ENCODE assay signal across 8 cellular contexts in the genomic region with DNA sequence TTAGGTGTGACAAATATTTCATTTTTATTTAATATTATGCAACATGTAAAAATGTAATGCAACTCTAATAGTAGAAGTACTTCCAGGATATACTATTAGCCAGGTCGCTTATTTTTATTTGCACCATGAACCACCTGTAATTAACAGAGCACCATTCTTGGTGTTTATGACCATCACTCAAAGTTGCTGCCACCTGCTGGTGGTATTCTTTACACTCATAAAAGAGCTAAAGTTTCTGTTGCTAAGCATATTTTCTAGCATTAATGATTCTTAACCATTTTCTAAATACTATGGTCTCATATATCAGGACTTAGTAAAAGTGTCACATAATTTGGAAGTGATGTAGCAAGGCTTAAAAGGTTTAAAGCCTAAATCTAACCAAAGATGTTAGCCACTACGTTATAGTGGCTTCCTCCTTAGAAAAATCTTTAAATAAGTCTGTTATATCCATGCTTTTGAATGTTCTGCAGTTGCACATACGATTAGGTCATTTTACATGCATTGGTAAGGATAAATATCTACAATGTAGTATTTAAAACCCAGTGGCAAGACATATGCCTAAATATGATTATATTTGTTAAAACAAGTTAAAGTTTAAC.
DNase-seq lines count a peak whose midpoint lies in the region; ATAC-seq and TF ChIP-seq lines count a peak whose summit lies in the region.

No MANE protein-coding gene starts in this region.

- H3K79me2 ChIP-seq in OCI-LY1 (ENCODE audit: insufficient read depth, low read length) (no peaks in the 10 kb centered on the region), osteoblast (ENCODE audit: insufficient read depth, low read length) (no peaks in the 10 kb centered on the region)

- TF ChIP-seq CTCF in OCI-LY1 (IDR thresholded peaks at IDR 0.05; ENCODE audit: low read length) (peak; percentile 60), epithelial cell of esophagus (IDR thresholded peaks at IDR 0.05; ENCODE audit: insufficient read depth, low read depth, low read length, missing control alignments) (peak; percentile 66), osteoblast (IDR thresholded peaks at IDR 0.05; ENCODE audit: extremely low read depth, low read depth, low read length) (peak; percentile 63)

- H3K4me1 ChIP-seq in OCI-LY1 (ENCODE audit: insufficient read depth, low read length, severe bottlenecking): no peaks in the 10 kb centered on the region
- H3K4me1 ChIP-seq in osteoblast (ENCODE audit: insufficient read depth, low read length): no peaks in the 10 kb centered on the region

- no peaks in the 10 kb centered on the region for H3K9me2 ChIP-seq in OCI-LY1 (ENCODE audit: low read depth, low read length)

- no peak overlapping the region for H2AFZ ChIP-seq in OCI-LY1 (ENCODE audit: low read length)
- H2AFZ ChIP-seq in osteoblast (ENCODE audit: low read length): no peak overlapping the region

- no peaks in the 10 kb centered on the region for H3K27me3 ChIP-seq in OCI-LY1 (ENCODE audit: insufficient read depth, low read length)
- no peaks in the 10 kb centered on the region for H3K27me3 ChIP-seq in osteoblast (ENCODE audit: insufficient read depth, low read length)

- no peak overlapping the region for H3K4me3 ChIP-seq in OCI-LY1 (ENCODE audit: low read depth, low read length, poor library complexity, severe bottlenecking)
- no peak overlapping the region for H3K4me3 ChIP-seq in epithelial cell of esophagus (ENCODE audit: low read length)
- no peak overlapping the region for H3K4me3 ChIP-seq in osteoblast (ENCODE audit: insufficient read depth, low read length)

- H3K27ac ChIP-seq in OCI-LY1 (ENCODE audit: low read depth, low read length, poor library complexity, severe bottlenecking) (no peak overlapping the region), osteoblast (ENCODE audit: low read depth, low read length) (no peak overlapping the region)

- H3F3A ChIP-seq in OCI-LY1 (ENCODE audit: insufficient read depth, low read length): no peaks in the 10 kb centered on the region

- DNase-seq in A172 (ENCODE audit: low spot score) (peak; percentile 21), ELR (ENCODE audit: low read depth) (peak; percentile 53), epithelial cell of esophagus (ENCODE audit: low read depth) (peak; percentile 62), osteoblast (ENCODE audit: insufficient read length, low spot score, missing footprints) (peak; percentile 9), DMS79 treated with DMSO at 0.1 percent for 48 hours (lab: John Stamatoyannopoulos, UW) (no peak), cerebellum (ENCODE audit: low spot score) (no peak)

- H3K36me3 ChIP-seq in OCI-LY1 (ENCODE audit: insufficient read depth, low read length) (no peaks in the 10 kb centered on the region), osteoblast (ENCODE audit: insufficient read depth, low read length) (no peaks in the 10 kb centered on the region)

- H3K9me3 ChIP-seq in OCI-LY1 (ENCODE audit: low read length) (no peaks in the 10 kb centered on the region), osteoblast (ENCODE audit: low read depth, low read length) (no peaks in the 10 kb centered on the region)

- H3K9ac ChIP-seq in OCI-LY1 (ENCODE audit: low read length): no peak overlapping the region

- H3K4me2 ChIP-seq in OCI-LY1 (ENCODE audit: low read length): no peak overlapping the region
- H3K4me2 ChIP-seq in osteoblast (ENCODE audit: insufficient read depth, low read length): no peak overlapping the region

- peak; percentile 85 for ATAC-seq in HG03354 (IDR thresholded peaks at IDR 0.05; ENCODE audit: poor library complexity, severe bottlenecking, unreplicated experiment)

- H4K20me1 ChIP-seq in OCI-LY1 (ENCODE audit: insufficient read depth, low read length) (no peaks in the 10 kb centered on the region), osteoblast (ENCODE audit: insufficient read depth, low read length) (no peaks in the 10 kb centered on the region)

Comparison
In these comparisons a context has a peak if more than half of its experiments do, and no peak if none do; other contexts are left out.
1. DNase-seq: peak in A172 (single experiment), ELR (single experiment), epithelial cell of esophagus (single experiment) and osteoblast (single experiment); none in DMS79 treated with DMSO at 0.1 percent for 48 hours (single experiment) and cerebellum (single experiment).
2. Peak in every context shown above with its lines, with median percentiles within 50 percentile points of each other: CTCF ChIP-seq.